In the genomic region with DNA sequence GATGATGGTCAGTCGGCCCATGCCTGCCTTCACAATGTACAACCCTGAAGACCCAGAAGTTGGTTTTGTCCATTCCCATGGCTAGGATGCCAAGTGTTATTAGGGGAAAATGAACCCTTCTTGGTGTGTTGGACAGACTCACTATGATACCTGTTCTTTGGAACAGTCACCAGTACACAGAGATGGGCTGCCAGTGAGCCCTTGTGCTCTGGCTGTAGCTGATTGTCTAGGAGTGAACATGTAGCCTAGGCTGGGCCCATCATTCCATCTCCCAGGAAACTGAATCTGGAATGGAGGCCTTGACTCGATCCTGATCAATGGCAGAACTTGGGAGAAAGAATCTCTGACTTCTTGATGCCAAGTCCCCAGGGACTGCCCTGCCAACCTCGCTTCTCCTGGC, we compare ENCODE assay signal across 29 cellular contexts.
"Had no signal": no experiment of that assay in that cellular context is flagged by ENCODE, and none has a peak within 500 bp of the region (broad histone marks: within the 10 kb centered on the region; RNA-seq: fewer than 3 reads in every experiment).

No MANE protein-coding gene starts in this region.

- H3K27me3 ChIP-seq: neural progenitor cell, ovary, right lobe of liver, sigmoid colon, suprapubic skin, testis, tibial artery, transverse colon, upper lobe of right lung, uterus had no signal

- H3K4me3 ChIP-seq: neural progenitor cell, ovary, psoas muscle, right lobe of liver, sigmoid colon, suprapubic skin, testis, tibial artery, transverse colon, upper lobe of right lung, uterus had no signal

- H3K36me3 ChIP-seq: neural progenitor cell, ovary, right lobe of liver, sigmoid colon, suprapubic skin, tibial artery, transverse colon, upper lobe of right lung, uterus had no signal

- H3K9me3 Mint-ChIP-seq: natural killer cell; nephron; neural progenitor cell; stimulated activated memory B cell treated with anti-CD40 and anti-IgM and Interleukin-4, amounts not matched to agents 10 μg/mL and 1 μg/mL and 100 μg/mL, for 72 hours; stimulated activated naive CD8-positive, alpha-beta T cell treated with anti-CD3 and anti-CD28 coated beads, Interleukin-15, amount 100 ng/mL, for 72 hours; type B pancreatic cell had no signal

- H3K4me1 Mint-ChIP-seq: natural killer cell; stimulated activated naive CD8-positive, alpha-beta T cell treated with anti-CD3 and anti-CD28 coated beads, Interleukin-15, amount 100 ng/mL, for 72 hours had no signal

- H3K4me3 Mint-ChIP-seq: natural killer cell; nephron; neural progenitor cell; stimulated activated memory B cell treated with anti-CD40 and anti-IgM and Interleukin-4, amounts not matched to agents 10 μg/mL and 1 μg/mL and 100 μg/mL, for 72 hours; stimulated activated naive CD8-positive, alpha-beta T cell treated with anti-CD3 and anti-CD28 coated beads, Interleukin-15, amount 100 ng/mL, for 72 hours; type B pancreatic cell had no signal

- H3K9me3 ChIP-seq: ovary, psoas muscle, right lobe of liver, sigmoid colon, suprapubic skin, testis, tibial artery, transverse colon, upper lobe of right lung, uterus had no signal

- ATAC-seq: natural killer cell; psoas muscle; right cardiac atrium; right lobe of liver; stimulated activated memory B cell treated with anti-CD40 and anti-IgM and Interleukin-4, amounts not matched to agents 10 μg/mL and 1 μg/mL and 100 μg/mL, for 72 hours; upper lobe of right lung had no signal

- H3K36me3 Mint-ChIP-seq: natural killer cell; neural progenitor cell; stimulated activated memory B cell treated with anti-CD40 and anti-IgM and Interleukin-4, amounts not matched to agents 10 μg/mL and 1 μg/mL and 100 μg/mL, for 72 hours; type B pancreatic cell had no signal

- H3K27ac Mint-ChIP-seq: natural killer cell; nephron; neural progenitor cell; progenitor cell of endocrine pancreas; stimulated activated memory B cell treated with anti-CD40 and anti-IgM and Interleukin-4, amounts not matched to agents 10 μg/mL and 1 μg/mL and 100 μg/mL, for 72 hours; stimulated activated naive CD8-positive, alpha-beta T cell treated with anti-CD3 and anti-CD28 coated beads, Interleukin-15, amount 100 ng/mL, for 72 hours; type B pancreatic cell had no signal

- H3K4me1 ChIP-seq: parathyroid adenoma, psoas muscle, right lobe of liver, sigmoid colon, suprapubic skin, testis, tibial artery, transverse colon, upper lobe of right lung, uterus had no signal

- H3K27me3 Mint-ChIP-seq: stimulated activated memory B cell treated with anti-CD40 and anti-IgM and Interleukin-4, amounts not matched to agents 10 μg/mL and 1 μg/mL and 100 μg/mL, for 72 hours had no signal

- DNase-seq: natural killer cell; occipital lobe; ovary; posterior cingulate gyrus; psoas muscle; right cardiac atrium; right lobe of liver; sigmoid colon; small intestine; stimulated activated CD4-positive, alpha-beta T cell treated with anti-CD3 and anti-CD28 coated beads, Interleukin-15, amount 100 ng/mL, for 24 hours; stimulated activated CD4-positive, alpha-beta T cell treated with anti-CD3 and anti-CD28 coated beads, Interleukin-2, amount 100 ng/mL, for 24 hours; stimulated activated CD4-positive, alpha-beta T cell treated with anti-CD3 and anti-CD28 coated beads, Interleukin-2, amount 100 ng/mL, for 48 hours; stimulated activated CD4-positive, alpha-beta T cell treated with anti-CD3 and anti-CD28 coated beads, Interleukin-4, amount 100 ng/mL, for 24 hours; stimulated activated naive CD4-positive, alpha-beta T cell; stimulated activated naive CD8-positive, alpha-beta T cell treated with anti-CD3 and anti-CD28 coated beads, Interleukin-15, amount 100 ng/mL, for 72 hours; stimulated activated naive CD8-positive, alpha-beta T cell treated with anti-CD3 and anti-CD28 coated beads, Interleukin-15, Interleukin-2, amounts not matched to agents 100 U/mL and 50 U/mL, for 24 hours; substantia nigra; testis; tibial artery; transverse colon; upper lobe of right lung; uterus had no signal

- H3K27ac ChIP-seq: neural progenitor cell, ovary, parathyroid adenoma, psoas muscle, right lobe of liver, sigmoid colon, suprapubic skin, testis, tibial artery, transverse colon, upper lobe of right lung, uterus had no signal
